Comparison of ENCODE assay signal across 8 cellular contexts in the genomic region with DNA sequence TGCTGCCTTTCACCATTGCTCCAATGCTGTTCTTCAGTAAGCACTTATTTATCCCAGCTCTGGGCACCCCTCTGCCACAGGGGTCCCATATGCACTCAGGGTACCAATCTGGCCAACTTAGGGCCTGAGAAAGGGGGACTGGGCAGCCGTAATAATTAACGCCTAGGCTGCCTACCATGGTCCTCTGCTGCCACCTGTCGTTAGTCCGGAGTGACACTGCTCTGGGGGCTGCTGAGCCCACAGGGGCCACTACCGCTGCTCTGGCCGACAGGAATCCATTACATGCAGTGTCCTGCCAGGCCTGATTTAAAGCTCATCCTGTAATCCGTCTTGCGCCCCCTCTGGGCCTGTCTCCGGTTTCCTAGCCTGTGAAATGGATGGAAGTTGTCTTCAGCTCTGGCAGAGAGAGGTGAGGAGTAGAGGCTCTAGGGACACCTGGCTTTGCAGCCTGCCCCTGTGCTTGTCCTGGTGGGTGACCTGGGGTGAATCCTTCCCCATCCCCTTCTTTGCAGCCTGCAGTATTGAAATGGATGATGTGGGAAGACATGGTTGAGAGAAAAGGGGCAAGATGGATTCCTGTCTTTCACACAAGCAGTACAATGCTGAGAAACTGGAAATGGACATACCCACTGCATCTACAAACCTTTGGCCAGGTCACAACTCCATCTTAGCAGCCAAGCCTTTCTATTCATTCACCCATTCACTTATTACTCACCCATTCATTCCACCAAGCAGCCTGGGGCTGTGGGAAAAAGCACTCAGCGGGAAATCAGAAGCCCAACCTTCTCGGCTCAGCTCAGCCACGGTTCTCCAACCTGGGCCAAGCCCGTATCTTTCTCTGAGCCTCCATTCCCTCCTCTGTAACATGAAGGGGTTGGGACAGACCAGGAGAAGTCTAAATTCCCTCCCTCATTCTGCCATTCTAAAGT.
DNase-seq lines count a peak whose midpoint lies in the region; ATAC-seq and TF ChIP-seq lines count a peak whose summit lies in the region.

No MANE protein-coding gene starts in this region.

- H3K27me3 Mint-ChIP-seq in activated CD4-positive, alpha-beta T cell treated with anti-CD3 and anti-CD28 coated beads, Interleukin-2, amount 10 ng/mL, durations not matched to agents 24 days and 14 days = no peaks in the 10 kb centered on the region
- H3K27me3 Mint-ChIP-seq in naive thymus-derived CD8-positive, alpha-beta T cell = peaks cover 2 to 34% (median 6%) of the 10 kb centered on the region in 5 donors

- no peaks in the 10 kb centered on the region for H3K36me3 ChIP-seq in esophagus squamous epithelium
- H3K36me3 ChIP-seq in uterus = no peaks in the 10 kb centered on the region

- TF ChIP-seq POLR2A in esophagus squamous epithelium (IDR thresholded peaks at IDR 0.05) (no peak), uterus (IDR thresholded peaks at IDR 0.05) (no peak)

- no peak overlapping the region for H3K4me3 ChIP-seq in esophagus squamous epithelium
- H3K4me3 ChIP-seq in uterus = no peak overlapping the region

- TF ChIP-seq CTCF in C4-2B (conservative IDR thresholded peaks at IDR 0.05) (peak; percentile 84), esophagus squamous epithelium (IDR thresholded peaks at IDR 0.05) (peak in 5 of 6 experiments; percentile 42 to 66 (median 62)), uterus (IDR thresholded peaks at IDR 0.05) (peak; percentile 54 to 67 (median 63))

- POLR2A ChIA-PET in naive thymus-derived CD8-positive, alpha-beta T cell (lab: Charles Lee) = no interaction called here

- no peak overlapping the region for H3K27ac ChIP-seq in C4-2B
- H3K27ac ChIP-seq in esophagus squamous epithelium = no peak overlapping the region
- H3K27ac ChIP-seq in uterus = no peak overlapping the region

- no peaks in the 10 kb centered on the region for H3K9me3 ChIP-seq in esophagus squamous epithelium
- H3K9me3 ChIP-seq in uterus = no peaks in the 10 kb centered on the region

- peak; percentile 71 for ATAC-seq in GM18907 (IDR thresholded peaks at IDR 0.05; ENCODE audit: unreplicated experiment)
- ATAC-seq in naive thymus-derived CD8-positive, alpha-beta T cell = no peak

- H3K4me3 Mint-ChIP-seq in activated CD4-positive, alpha-beta T cell treated with anti-CD3 and anti-CD28 coated beads, Interleukin-2, amount 10 ng/mL, durations not matched to agents 24 days and 14 days = no peak overlapping the region
- H3K4me3 Mint-ChIP-seq in naive thymus-derived CD8-positive, alpha-beta T cell = no peak overlapping the region

- H3K4me1 ChIP-seq in esophagus squamous epithelium (peaks cover 0 to 3% (median 0%) of the 10 kb centered on the region in 3 donors), uterus (no peaks in the 10 kb centered on the region)

- DNase-seq in NCI-H1092 treated with DMSO at 0.1 percent for 48 hours (lab: John Stamatoyannopoulos, UW) (peak; percentile 30), esophagus squamous epithelium (lab: John Stamatoyannopoulos, UW) (no peak), uterus (peak; percentile 44 to 51), NCI-H2107 (lab: John Stamatoyannopoulos, UW) (no peak)
- DNase-seq in activated CD4-positive, alpha-beta T cell treated with anti-CD3 and anti-CD28 coated beads, Interleukin-2, amount 10 ng/mL, durations not matched to agents 24 days and 14 days = peak; percentile 66
- peak in 6 of 10 donors; percentile 0 to 24 (median 12) for DNase-seq in naive thymus-derived CD8-positive, alpha-beta T cell

- WGBS in esophagus squamous epithelium, 2 donors = 37 to 43% methylated on average over 3 to 5 of the region's 13 CpGs

- H3K27ac Mint-ChIP-seq in activated CD4-positive, alpha-beta T cell treated with anti-CD3 and anti-CD28 coated beads, Interleukin-2, amount 10 ng/mL, durations not matched to agents 24 days and 14 days = no peak overlapping the region
- peak overlapping the region in 2 of 10 donors; percentile 40 to 59 for H3K27ac Mint-ChIP-seq in naive thymus-derived CD8-positive, alpha-beta T cell

- H3K9me3 Mint-ChIP-seq in activated CD4-positive, alpha-beta T cell treated with anti-CD3 and anti-CD28 coated beads, Interleukin-2, amount 10 ng/mL, durations not matched to agents 24 days and 14 days = no peaks in the 10 kb centered on the region
- no peaks in the 10 kb centered on the region for H3K9me3 Mint-ChIP-seq in naive thymus-derived CD8-positive, alpha-beta T cell

- H3K27me3 ChIP-seq in esophagus squamous epithelium (no peaks in the 10 kb centered on the region), uterus (no peaks in the 10 kb centered on the region)

- intact Hi-C loops in activated CD4-positive, alpha-beta T cell treated with anti-CD3 and anti-CD28 coated beads, Interleukin-2, amount 10 ng/mL, durations not matched to agents 24 days and 14 days (cut with micrococcal nuclease) = no loop called here
- intact Hi-C loops in esophagus squamous epithelium (cut with DNase I) (no loop called here), uterus (cut with DNase I; ENCODE audit: low total_unique reads) (no loop called here)

- no peaks in the 10 kb centered on the region for H3K36me3 Mint-ChIP-seq in activated CD4-positive, alpha-beta T cell treated with anti-CD3 and anti-CD28 coated beads, Interleukin-2, amount 10 ng/mL, durations not matched to agents 24 days and 14 days (ENCODE audit: low read depth)
- no peaks in the 10 kb centered on the region for H3K36me3 Mint-ChIP-seq in naive thymus-derived CD8-positive, alpha-beta T cell

- no peaks in the 10 kb centered on the region for H3K4me1 Mint-ChIP-seq in activated CD4-positive, alpha-beta T cell treated with anti-CD3 and anti-CD28 coated beads, Interleukin-2, amount 10 ng/mL, durations not matched to agents 24 days and 14 days
- H3K4me1 Mint-ChIP-seq in naive thymus-derived CD8-positive, alpha-beta T cell = peaks cover 0 to 2% (median 0%) of the 10 kb centered on the region in 4 donors

Comparison
In these comparisons a context has a peak if more than half of its experiments do, and no peak if none do; other contexts are left out.
1. DNase-seq: peak in NCI-H1092 treated with DMSO at 0.1 percent for 48 hours (single experiment), activated CD4-positive, alpha-beta T cell treated with anti-CD3 and anti-CD28 coated beads, Interleukin-2, amount 10 ng/mL, durations not matched to agents 24 days and 14 days (single experiment), naive thymus-derived CD8-positive, alpha-beta T cell (6 of 10) and uterus (2 of 2); none in esophagus squamous epithelium (single experiment) and NCI-H2107 (single experiment).
2. Peak in every context shown above with its lines, with median percentiles within 50 percentile points of each other: CTCF ChIP-seq.